Comparison of ENCODE assay signal across 9 cellular contexts in genomic region chr11:58958500-58958899, GRCh38. TPM values are rescaled to one million over a fixed set of nuclear protein-coding genes. Genes with fewer than 3 reads are reported as not detected.
A peak's percentile ranks its signal among the peaks of the same experiment; 100 is the strongest.
DNase-seq lines count a peak whose midpoint lies in the region; ATAC-seq and TF ChIP-seq lines count a peak whose summit lies in the region.
"Had no signal": no experiment of that assay in that cellular context is flagged by ENCODE, and none has a peak within 500 bp of the region (broad histone marks: within the 10 kb centered on the region; RNA-seq: fewer than 3 reads in every experiment).

No MANE protein-coding gene starts in this region.

- H3K9me3 Mint-ChIP-seq in Calu3 (ENCODE audit: low read depth, unreplicated experiment) (no peaks in the 10 kb centered on the region), chondrocyte (ENCODE audit: low read depth) (no peaks in the 10 kb centered on the region), osteocyte (ENCODE audit: unreplicated experiment) (no peaks in the 10 kb centered on the region)

- no peaks in the 10 kb centered on the region for H3K36me3 ChIP-seq in NT2/D1 (ENCODE audit: insufficient read depth, insufficient read length, low read length)
- H3K36me3 ChIP-seq: tibial artery had no signal

- TF ChIP-seq CTCF in Calu3 (IDR thresholded peaks at IDR 0.05; ENCODE audit: unreplicated experiment) (no peak), chondrocyte (IDR thresholded peaks at IDR 0.05) (peak; percentile 49), osteocyte (IDR thresholded peaks at IDR 0.05) (peak; percentile 25)

- H3K27ac Mint-ChIP-seq in Calu3 (ENCODE audit: unreplicated experiment) (no peak overlapping the region), chondrocyte (ENCODE audit: unreplicated experiment) (no peak overlapping the region), osteocyte (ENCODE audit: unreplicated experiment) (no peak overlapping the region)

- H3K9ac ChIP-seq in NT2/D1 (ENCODE audit: insufficient read length, low read depth) = no peak overlapping the region

- DNase-seq in Calu3 (peak; percentile 35), NT2/D1 (ENCODE audit: low read depth, low spot score) (peak; percentile 20), chondrocyte (ENCODE audit: low spot score) (no peak), osteocyte (ENCODE audit: extremely low spot score, unreplicated experiment) (no peak), NCI-H345 treated with DMSO at 0.1 percent for 48 hours (lab: John Stamatoyannopoulos, UW; ENCODE audit: unreplicated experiment) (no peak), amniotic stem cell (lab: John Stamatoyannopoulos, UW) (no peak)

- intact Hi-C loops in Calu3 (cut with micrococcal nuclease; ENCODE audit: unreplicated experiment) = loop anchor here (10.0 kb wide), 1 partner anchor 196 kb away; no protein-coding TSS in a partner anchor

- H3K4me1 Mint-ChIP-seq in Calu3 (ENCODE audit: low read depth, unreplicated experiment) (no peaks in the 10 kb centered on the region), chondrocyte (ENCODE audit: low read depth) (no peaks in the 10 kb centered on the region), osteocyte (ENCODE audit: unreplicated experiment) (no peaks in the 10 kb centered on the region)

- CTCF ChIA-PET in Calu3 (lab: Charles Lee) = no interaction called here

- H3K27me3 Mint-ChIP-seq in Calu3 (ENCODE audit: unreplicated experiment) = peaks cover 56% of the 10 kb centered on the region
- peaks cover 18% of the 10 kb centered on the region for H3K27me3 Mint-ChIP-seq in chondrocyte (ENCODE audit: low read depth)
- peaks cover 5% of the 10 kb centered on the region for H3K27me3 Mint-ChIP-seq in osteocyte (ENCODE audit: unreplicated experiment)

- no TSS peak for BruUV-seq in Calu3 (replicated peaks; lab: Mats Ljungman, UMichigan)

- H3K27me3 ChIP-seq in NT2/D1 (ENCODE audit: insufficient read depth, insufficient read length) = no peaks in the 10 kb centered on the region
- H3K27me3 ChIP-seq: tibial artery had no signal

- H3K4me3 ChIP-seq in NT2/D1 (ENCODE audit: insufficient read length, low read depth) = no peak overlapping the region
- H3K4me3 ChIP-seq: tibial artery had no signal

- H3K36me3 Mint-ChIP-seq in Calu3 (ENCODE audit: insufficient read depth, unreplicated experiment) (no peaks in the 10 kb centered on the region), chondrocyte (ENCODE audit: low read depth) (no peaks in the 10 kb centered on the region), osteocyte (ENCODE audit: unreplicated experiment) (no peaks in the 10 kb centered on the region)

- ATAC-seq in GM21515 (IDR thresholded peaks at IDR 0.05; ENCODE audit: unreplicated experiment) = peak; percentile 66
- ATAC-seq in GM21825 (IDR thresholded peaks at IDR 0.05; ENCODE audit: unreplicated experiment) = no peak

- H3K9me3 ChIP-seq in NT2/D1 (ENCODE audit: insufficient read depth, low read length) = no peaks in the 10 kb centered on the region; the same call in 1 of the 2 replicates
- H3K9me3 ChIP-seq: tibial artery had no signal

- H3K4me1 ChIP-seq in NT2/D1 (ENCODE audit: insufficient read depth, insufficient read length) = no peaks in the 10 kb centered on the region
- H3K4me1 ChIP-seq: tibial artery had no signal

- H3K4me3 Mint-ChIP-seq in Calu3 (ENCODE audit: low read depth, unreplicated experiment) (no peak overlapping the region), chondrocyte (ENCODE audit: unreplicated experiment) (no peak overlapping the region), osteocyte (ENCODE audit: unreplicated experiment) (no peak overlapping the region)

RNA-seq across cellular contexts. Expression of gene GLYATL1, which starts 19.2 kb away (rescaled TPM):
- total RNA-seq in Calu3 (2022) = not detected in 2 replicates
- total RNA-seq in chondrocyte = 0.28 TPM in 1 of 3 replicates, not detected in the others
- total RNA-seq in osteocyte = not detected in 2 replicates

Comparison
In these comparisons a context has a peak if more than half of its experiments do, and no peak if none do; other contexts are left out.
1. DNase-seq: peak in Calu3 (single experiment) and NT2/D1 (single experiment); none in chondrocyte (single experiment), osteocyte (single experiment), NCI-H345 treated with DMSO at 0.1 percent for 48 hours (single experiment) and amniotic stem cell (single experiment).